ENCODE assay signal across 12 cellular contexts in genomic region chr4:152784490-152785195, GRCh38. TPM values are rescaled to one million over a fixed set of nuclear protein-coding genes. Genes with fewer than 3 reads are reported as not detected.
A peak's percentile ranks its signal among the peaks of the same experiment; 100 is the strongest.
DNase-seq lines count a peak whose midpoint lies in the region; ATAC-seq and TF ChIP-seq lines count a peak whose summit lies in the region.
"Had no signal": no experiment of that assay in that cellular context is flagged by ENCODE, and none has a peak within 500 bp of the region (broad histone marks: within the 10 kb centered on the region; RNA-seq: fewer than 3 reads in every experiment).

No MANE protein-coding gene starts in this region.

- H3K4me2 ChIP-seq in mesenchymal stem cell (ENCODE audit: low read length, poor library complexity, severe bottlenecking) = no peak overlapping the region

- H3K9ac ChIP-seq in mesenchymal stem cell (ENCODE audit: low read length) = peak overlapping the region; percentile 50

- H3K9me3 ChIP-seq in WERI-Rb-1 (ENCODE audit: severe bottlenecking) (no peaks in the 10 kb centered on the region), mesenchymal stem cell (ENCODE audit: control insufficient read depth, low read length) (no peaks in the 10 kb centered on the region)
- H3K9me3 ChIP-seq: heart right ventricle had no signal

- H2BK12ac ChIP-seq in mesenchymal stem cell (ENCODE audit: low read length in 2 of 2) = no peak overlapping the region

- no peaks in the 10 kb centered on the region for H3K9me3 Mint-ChIP-seq in IgD-negative memory B cell
- H3K9me3 Mint-ChIP-seq in stimulated activated effector memory CD8-positive, alpha-beta T cell treated with anti-CD3 and anti-CD28 coated beads, Interleukin-12 subunit alpha, Interleukin-12 subunit beta, amount 100 ng/mL, for 72 hours = no peaks in the 10 kb centered on the region
- no peaks in the 10 kb centered on the region for H3K9me3 Mint-ChIP-seq in activated naive CD8-positive, alpha-beta T cell treated with anti-CD3 and anti-CD28 coated beads, Interleukin-2, amount 50 U/mL, for 24 hours
- H3K9me3 Mint-ChIP-seq: activated T-cell treated with anti-CD3 and anti-CD28 coated beads, Interleukin-2, amount 50 U/mL, for 24 hours had no signal

- H3K79me1 ChIP-seq in mesenchymal stem cell (replicated peaks; ENCODE audit: low read length, poor library complexity, severe bottlenecking) = peaks cover 7% of the 10 kb centered on the region

- H3K27me3 ChIP-seq in WERI-Rb-1 (ENCODE audit: insufficient read depth, low read depth, severe bottlenecking) (no peaks in the 10 kb centered on the region), mesenchymal stem cell (ENCODE audit: control insufficient read depth in 1 of 2, insufficient read depth in 1 of 2, low read length in 2 of 2) (no peaks in the 10 kb centered on the region)
- H3K27me3 ChIP-seq: heart right ventricle had no signal

- H3K23ac ChIP-seq in mesenchymal stem cell (ENCODE audit: low read length in 2 of 2) = no peak overlapping the region

- H3K36me3 Mint-ChIP-seq in IgD-negative memory B cell = no peaks in the 10 kb centered on the region
- peaks cover 12% of the 10 kb centered on the region for H3K36me3 Mint-ChIP-seq in stimulated activated effector memory CD8-positive, alpha-beta T cell treated with anti-CD3 and anti-CD28 coated beads, Interleukin-12 subunit alpha, Interleukin-12 subunit beta, amount 100 ng/mL, for 72 hours
- peaks cover 2% of the 10 kb centered on the region for H3K36me3 Mint-ChIP-seq in activated naive CD8-positive, alpha-beta T cell treated with anti-CD3 and anti-CD28 coated beads, Interleukin-2, amount 50 U/mL, for 24 hours (ENCODE audit: low read depth)

- 92% methylated on average over 3 of the region's 4 CpGs for WGBS in mesenchymal stem cell

- H3K18ac ChIP-seq in mesenchymal stem cell (ENCODE audit: low read depth in 1 of 2, low read length in 2 of 2) = no peak overlapping the region

- DNase-seq in COR-L47 (lab: John Stamatoyannopoulos, UW) (peak; percentile 2), WERI-Rb-1 (peak; percentile 71), mesenchymal stem cell (peak; percentile 45)
- no peak for DNase-seq in stimulated activated effector memory CD8-positive, alpha-beta T cell treated with anti-CD3 and anti-CD28 coated beads, Interleukin-12 subunit alpha, Interleukin-12 subunit beta, amount 100 ng/mL, for 72 hours (ENCODE audit: low spot score in 2 of 2)
- DNase-seq in activated naive CD8-positive, alpha-beta T cell treated with anti-CD3 and anti-CD28 coated beads, Interleukin-2, amount 50 U/mL, for 24 hours = no peak
- DNase-seq: activated T-cell treated with anti-CD3 and anti-CD28 coated beads, Interleukin-2, amount 50 U/mL, for 24 hours; NCI-H2029 treated with DMSO at 0.1 percent for 48 hours; stimulated activated CD4-positive, alpha-beta T cell treated with anti-CD3 and anti-CD28 coated beads, Interleukin-4, amount 100 ng/mL, for 24 hours had no signal

- H2AK5ac ChIP-seq in mesenchymal stem cell (ENCODE audit: low read length, severe bottlenecking) = no peak overlapping the region

- no peak overlapping the region for H4K8ac ChIP-seq in mesenchymal stem cell (ENCODE audit: low read length)

- H3K36me3 ChIP-seq in WERI-Rb-1 (peaks cover 11% of the 10 kb centered on the region), mesenchymal stem cell (ENCODE audit: control insufficient read depth in 1 of 2, insufficient read depth in 2 of 2, low read depth in 1 of 2, low read length in 2 of 2) (peaks cover 0 to 5% of the 10 kb centered on the region in 2 experiments)

- H2BK5ac ChIP-seq in mesenchymal stem cell (ENCODE audit: low read depth, low read length, poor library complexity, severe bottlenecking) = no peak overlapping the region

- H3K4me1 Mint-ChIP-seq in IgD-negative memory B cell = peaks cover 38 to 51% (median 50%) of the 10 kb centered on the region in 3 donors
- H3K4me1 Mint-ChIP-seq in stimulated activated effector memory CD8-positive, alpha-beta T cell treated with anti-CD3 and anti-CD28 coated beads, Interleukin-12 subunit alpha, Interleukin-12 subunit beta, amount 100 ng/mL, for 72 hours = peaks cover 31% of the 10 kb centered on the region
- H3K4me1 Mint-ChIP-seq in activated naive CD8-positive, alpha-beta T cell treated with anti-CD3 and anti-CD28 coated beads, Interleukin-2, amount 50 U/mL, for 24 hours = peaks cover 35% of the 10 kb centered on the region

- H3K27me3 Mint-ChIP-seq in IgD-negative memory B cell = no peaks in the 10 kb centered on the region
- H3K27me3 Mint-ChIP-seq in activated naive CD8-positive, alpha-beta T cell treated with anti-CD3 and anti-CD28 coated beads, Interleukin-2, amount 50 U/mL, for 24 hours = no peaks in the 10 kb centered on the region
- H3K27me3 Mint-ChIP-seq: activated T-cell treated with anti-CD3 and anti-CD28 coated beads, Interleukin-2, amount 50 U/mL, for 24 hours had no signal

- H3K4me3 ChIP-seq in WERI-Rb-1 (ENCODE audit: low read depth, low read length) (no peak overlapping the region), mesenchymal stem cell (ENCODE audit: insufficient read depth in 1 of 2, low read depth in 1 of 2, low read length in 2 of 2) (no peak overlapping the region)
- H3K4me3 ChIP-seq: heart right ventricle had no signal

- TF ChIP-seq CTCF in WERI-Rb-1 (IDR thresholded peaks at IDR 0.05; ENCODE audit: low read depth, low read length) = peak; percentile 48

- H3K27ac Mint-ChIP-seq in IgD-negative memory B cell = peak overlapping the region in 2 of 3 donors; percentile 69 to 81
- no peak overlapping the region for H3K27ac Mint-ChIP-seq in stimulated activated effector memory CD8-positive, alpha-beta T cell treated with anti-CD3 and anti-CD28 coated beads, Interleukin-12 subunit alpha, Interleukin-12 subunit beta, amount 100 ng/mL, for 72 hours
- H3K27ac Mint-ChIP-seq in activated naive CD8-positive, alpha-beta T cell treated with anti-CD3 and anti-CD28 coated beads, Interleukin-2, amount 50 U/mL, for 24 hours = no peak overlapping the region
- H3K27ac Mint-ChIP-seq: activated T-cell treated with anti-CD3 and anti-CD28 coated beads, Interleukin-2, amount 50 U/mL, for 24 hours had no signal

- peaks cover 3% of the 10 kb centered on the region for H3K4me1 ChIP-seq in mesenchymal stem cell (ENCODE audit: control insufficient read depth, insufficient read depth, low read depth, low read length)

- peak overlapping the region in 1 of 4 donors; percentile 28 for H3K4me3 Mint-ChIP-seq in IgD-negative memory B cell
- no peak overlapping the region for H3K4me3 Mint-ChIP-seq in stimulated activated effector memory CD8-positive, alpha-beta T cell treated with anti-CD3 and anti-CD28 coated beads, Interleukin-12 subunit alpha, Interleukin-12 subunit beta, amount 100 ng/mL, for 72 hours
- H3K4me3 Mint-ChIP-seq in activated naive CD8-positive, alpha-beta T cell treated with anti-CD3 and anti-CD28 coated beads, Interleukin-2, amount 50 U/mL, for 24 hours = no peak overlapping the region
- H3K4me3 Mint-ChIP-seq: activated T-cell treated with anti-CD3 and anti-CD28 coated beads, Interleukin-2, amount 50 U/mL, for 24 hours had no signal

- H3K14ac ChIP-seq in mesenchymal stem cell (ENCODE audit: low read length in 2 of 2) = no peak overlapping the region

- no peak for ATAC-seq in HG02840 (IDR thresholded peaks at IDR 0.05; ENCODE audit: low FRiP score, unreplicated experiment)
- no peak for ATAC-seq in stimulated activated effector memory CD8-positive, alpha-beta T cell treated with anti-CD3 and anti-CD28 coated beads, Interleukin-12 subunit alpha, Interleukin-12 subunit beta, amount 100 ng/mL, for 72 hours
- no peak for ATAC-seq in GM21528 (IDR thresholded peaks at IDR 0.05; ENCODE audit: low FRiP score, unreplicated experiment)
- no peak for ATAC-seq in activated naive CD8-positive, alpha-beta T cell treated with anti-CD3 and anti-CD28 coated beads, Interleukin-2, amount 50 U/mL, for 24 hours
- ATAC-seq: heart right ventricle had no signal

- H2AFZ ChIP-seq in mesenchymal stem cell (ENCODE audit: low read depth, low read length) = no peak overlapping the region

- no peak overlapping the region for H3K4ac ChIP-seq in mesenchymal stem cell (ENCODE audit: low read depth in 1 of 2, low read length in 2 of 2)

- H4K91ac ChIP-seq in mesenchymal stem cell (ENCODE audit: low read length) = no peak overlapping the region

- H3K27ac ChIP-seq in WERI-Rb-1 (peak overlapping the region; percentile 78), mesenchymal stem cell (ENCODE audit: low read length, poor library complexity, severe bottlenecking) (no peak overlapping the region)
- H3K27ac ChIP-seq: heart right ventricle had no signal

- H2BK120ac ChIP-seq in mesenchymal stem cell (ENCODE audit: low read depth, low read length) = no peak overlapping the region

- H2BK15ac ChIP-seq in mesenchymal stem cell (ENCODE audit: low read depth, poor library complexity, severe bottlenecking) = no peak overlapping the region

RNA-seq across cellular contexts. Expression of gene ARFIP1, which starts 4.9 kb away (rescaled TPM):
- 18.2 TPM for polyA plus RNA-seq in IgD-negative memory B cell
- 35.9 TPM for polyA plus RNA-seq in mesenchymal stem cell (2013, experiment 1 of 2)
- 39.5 TPM for polyA plus RNA-seq in mesenchymal stem cell (2013, experiment 2 of 2)

RNA-seq across cellular contexts. Expression of gene TIGD4, which starts 5.1 kb away (rescaled TPM):
- 0.28 TPM for polyA plus RNA-seq in IgD-negative memory B cell
- polyA plus RNA-seq in mesenchymal stem cell (2013, experiment 1 of 2) = 0.07 TPM
- polyA plus RNA-seq in mesenchymal stem cell (2013, experiment 2 of 2) = 0.05 TPM

Comparison
In these comparisons a context has a peak if more than half of its experiments do, and no peak if none do; other contexts are left out.
1. DNase-seq: peak in COR-L47 (single experiment), WERI-Rb-1 (single experiment) and mesenchymal stem cell (single experiment); none in stimulated activated effector memory CD8-positive, alpha-beta T cell treated with anti-CD3 and anti-CD28 coated beads, Interleukin-12 subunit alpha, Interleukin-12 subunit beta, amount 100 ng/mL, for 72 hours (0 of 2) and activated naive CD8-positive, alpha-beta T cell treated with anti-CD3 and anti-CD28 coated beads, Interleukin-2, amount 50 U/mL, for 24 hours (single experiment).
2. H3K27ac Mint-ChIP-seq: peak in IgD-negative memory B cell (2 of 3); none in stimulated activated effector memory CD8-positive, alpha-beta T cell treated with anti-CD3 and anti-CD28 coated beads, Interleukin-12 subunit alpha, Interleukin-12 subunit beta, amount 100 ng/mL, for 72 hours (single experiment) and activated naive CD8-positive, alpha-beta T cell treated with anti-CD3 and anti-CD28 coated beads, Interleukin-2, amount 50 U/mL, for 24 hours (single experiment).